Comparison of ENCODE assay signal across 9 cellular contexts in the genomic region with DNA sequence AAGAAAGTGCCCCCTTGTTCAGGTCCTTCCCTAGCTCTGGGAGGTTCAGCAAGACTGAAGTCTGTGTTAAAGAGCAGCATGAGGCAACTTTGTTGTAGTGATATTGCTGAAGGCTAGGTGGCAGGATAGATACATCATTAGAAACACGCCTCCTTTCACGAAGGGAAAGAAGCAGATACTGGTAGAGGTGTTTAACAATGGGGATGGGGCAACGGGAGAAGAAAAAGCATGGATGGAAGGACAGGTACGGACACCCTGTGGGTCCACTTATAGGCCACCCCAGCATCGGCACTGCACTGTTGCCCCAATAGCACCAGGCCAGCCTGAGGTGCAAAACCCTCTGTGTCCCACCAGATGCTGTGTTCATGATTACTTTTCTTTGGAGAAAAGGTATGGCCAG. TPM values are rescaled to one million over a fixed set of nuclear protein-coding genes. Genes with fewer than 3 reads are reported as not detected.
DNase-seq lines count a peak whose midpoint lies in the region; ATAC-seq and TF ChIP-seq lines count a peak whose summit lies in the region.
"Had no signal": no experiment of that assay in that cellular context is flagged by ENCODE, and none has a peak within 500 bp of the region (broad histone marks: within the 10 kb centered on the region; RNA-seq: fewer than 3 reads in every experiment).

No MANE protein-coding gene starts in this region.

- H3K27ac ChIP-seq in HL-60 (replicated peaks) (no peak overlapping the region), thyroid gland (peak overlapping the region in 1 of 3 donors; percentile 11)
- H3K27ac ChIP-seq: BLaER1 treated with 17β-estradiol and CSF1 and Interleukin-3, amounts not matched to agents 10 nM and 100 nM had no signal

- no peaks in the 10 kb centered on the region for H3K36me3 ChIP-seq in thyroid gland
- H3K36me3 ChIP-seq: BLaER1 treated with 17β-estradiol and CSF1 and Interleukin-3, amounts not matched to agents 10 nM and 100 nM had no signal

- peak; percentile 71 for ATAC-seq in activated CD4-positive, alpha-beta T cell treated with anti-CD3 and anti-CD28 coated beads for 36 hours

- H3K4me1 ChIP-seq in thyroid gland: peaks cover 36 to 62% of the 10 kb centered on the region in 2 donors

- CTCF ChIA-PET in activated CD4-positive, alpha-beta T cell treated with anti-CD3 and anti-CD28 coated beads for 36 hours (lab: Charles Lee): interaction anchor here (0.6 to 1.7 kb wide), 7 partner anchors 17 to 1481 kb away, joined by 3 to 10 read pairs (median 3); no protein-coding TSS in a partner anchor

- DNase-seq in activated CD4-positive, alpha-beta T cell treated with anti-CD3 and anti-CD28 coated beads for 36 hours: no peak
- no peak for DNase-seq in activated CD4-positive, alpha-beta T cell treated with anti-CD3 and anti-CD28 coated beads, Interleukin-2, amount 50 U/mL, for 4 hours
- DNase-seq in HL-60 (ENCODE audit: low read depth in 1 of 2, low spot score in 1 of 2): peak in 1 of 2 experiments; percentile 21
- peak; percentile 96 for DNase-seq in NCI-H748 treated with DMSO at 0.1 percent for 48 hours (lab: John Stamatoyannopoulos, UW)
- DNase-seq in kidney glomerular epithelial cell (lab: John Stamatoyannopoulos, UW): peak; percentile 71
- DNase-seq in thyroid gland: no peak
- no peak for DNase-seq in central memory CD4-positive, alpha-beta T cell

- peaks cover 8% of the 10 kb centered on the region for H3K4me1 Mint-ChIP-seq in activated CD4-positive, alpha-beta T cell treated with anti-CD3 and anti-CD28 coated beads for 36 hours
- peaks cover 7% of the 10 kb centered on the region for H3K4me1 Mint-ChIP-seq in brain

- no peaks in the 10 kb centered on the region for H3K9me3 ChIP-seq in thyroid gland
- H3K9me3 ChIP-seq: BLaER1 treated with 17β-estradiol and CSF1 and Interleukin-3, amounts not matched to agents 10 nM and 100 nM had no signal

- TF ChIP-seq CTCF in HL-60 (IDR thresholded peaks at IDR 0.05; ENCODE audit: insufficient read depth, low read length) (peak; percentile 67), brain (conservative IDR thresholded peaks at IDR 0.05) (peak; percentile 77 to 84), thyroid gland (IDR thresholded peaks at IDR 0.05) (peak in 5 of 6 experiments; percentile 37 to 82 (median 79))

- H3K27me3 Mint-ChIP-seq in activated CD4-positive, alpha-beta T cell treated with anti-CD3 and anti-CD28 coated beads for 36 hours: peaks cover 39% of the 10 kb centered on the region
- H3K27me3 Mint-ChIP-seq in brain: no peaks in the 10 kb centered on the region

- no peak for TF ChIP-seq POLR2A in thyroid gland (IDR thresholded peaks at IDR 0.05)

- no peak overlapping the region for H3K27ac Mint-ChIP-seq in activated CD4-positive, alpha-beta T cell treated with anti-CD3 and anti-CD28 coated beads for 36 hours
- H3K27ac Mint-ChIP-seq in brain: no peak overlapping the region

- no peak overlapping the region for H3K4me3 Mint-ChIP-seq in activated CD4-positive, alpha-beta T cell treated with anti-CD3 and anti-CD28 coated beads for 36 hours
- no peak overlapping the region for H3K4me3 Mint-ChIP-seq in brain

- H3K27me3 ChIP-seq in HL-60 (ENCODE audit: insufficient read depth, poor library complexity, severe bottlenecking) (peaks cover 52% of the 10 kb centered on the region), thyroid gland (no peaks in the 10 kb centered on the region)

- H3K4me3 ChIP-seq in HL-60 (replicated peaks; ENCODE audit: insufficient read depth, low read length) (no peak overlapping the region), thyroid gland (replicated peaks in 1 of 3) (no peak overlapping the region)
- H3K4me3 ChIP-seq: BLaER1 treated with 17β-estradiol and CSF1 and Interleukin-3, amounts not matched to agents 10 nM and 100 nM had no signal

- H3K36me3 Mint-ChIP-seq in activated CD4-positive, alpha-beta T cell treated with anti-CD3 and anti-CD28 coated beads for 36 hours (ENCODE audit: low read depth): no peaks in the 10 kb centered on the region
- H3K36me3 Mint-ChIP-seq in brain: no peaks in the 10 kb centered on the region

- intact Hi-C loops in activated CD4-positive, alpha-beta T cell treated with anti-CD3 and anti-CD28 coated beads for 36 hours (cut with DNase I, micrococcal nuclease): loop anchor here (1.0 to 10.0 kb wide), 7 partner anchors 176 to 1014 kb away; no protein-coding TSS in a partner anchor
- intact Hi-C loops in thyroid gland (cut with DNase I): loop anchor here (5.0 to 10.0 kb wide), 4 partner anchors 283 to 813 kb away; no protein-coding TSS in a partner anchor

- no peaks in the 10 kb centered on the region for H3K9me3 Mint-ChIP-seq in activated CD4-positive, alpha-beta T cell treated with anti-CD3 and anti-CD28 coated beads for 36 hours (ENCODE audit: low read depth)
- no peaks in the 10 kb centered on the region for H3K9me3 Mint-ChIP-seq in brain

- 10 to 12% methylated on average over 5 of the region's 5 CpGs for WGBS in thyroid gland, 2 donors

- POLR2A ChIA-PET in activated CD4-positive, alpha-beta T cell treated with anti-CD3 and anti-CD28 coated beads for 36 hours (lab: Charles Lee): no interaction called here

RNA-seq across cellular contexts. Expression of a gene that starts 3.5 kb away (rescaled TPM):
- not detected for total RNA-seq in activated CD4-positive, alpha-beta T cell treated with anti-CD3 and anti-CD28 coated beads for 36 hours
- 769 TPM for polyA plus RNA-seq in brain (ENCODE audit: insufficient read depth, low read depth, low replicate concordance)
- 1,000 to 10,000 TPM in 1 of 4 donors, 100 to 1,000 TPM in 3; 704 to 1,519 (median 952) TPM for total RNA-seq in thyroid gland

Comparison
In these comparisons a context has a peak if more than half of its experiments do, and no peak if none do; other contexts are left out.
1. DNase-seq: peak in NCI-H748 treated with DMSO at 0.1 percent for 48 hours (single experiment) and kidney glomerular epithelial cell (single experiment); none in activated CD4-positive, alpha-beta T cell treated with anti-CD3 and anti-CD28 coated beads for 36 hours (single experiment), activated CD4-positive, alpha-beta T cell treated with anti-CD3 and anti-CD28 coated beads, Interleukin-2, amount 50 U/mL, for 4 hours (0 of 2), thyroid gland (0 of 2) and central memory CD4-positive, alpha-beta T cell (single experiment).
2. RNA of a gene that starts 3.5 kb away (total RNA-seq): 704 to 1,519 TPM in thyroid gland; not detected in activated CD4-positive, alpha-beta T cell treated with anti-CD3 and anti-CD28 coated beads for 36 hours; every median in the first group is over 100 times any median in the second.
3. Peak in every context shown above with its lines, with median percentiles within 50 percentile points of each other: CTCF ChIP-seq.